25 cellular contexts compared by ENCODE assay signal in the genomic region with DNA sequence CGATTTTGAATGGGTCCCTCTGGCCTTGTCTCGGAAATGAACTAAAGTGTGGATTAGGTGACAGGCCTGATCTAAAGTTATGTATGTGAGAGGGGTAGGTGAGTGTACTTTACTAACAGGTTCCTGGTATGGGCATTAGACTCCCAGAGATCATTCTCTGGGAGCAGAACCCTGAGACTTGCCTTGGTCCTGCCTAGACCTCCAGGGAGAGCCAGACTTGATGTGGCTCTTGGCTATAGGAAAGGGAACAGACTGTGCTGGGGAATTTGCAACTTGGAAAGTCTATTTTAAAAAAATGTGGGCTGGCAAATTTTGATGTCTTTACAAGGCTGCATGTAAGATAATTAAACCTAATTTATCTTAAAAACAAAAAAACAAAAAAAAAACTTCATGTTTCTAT.
"Had no signal": no experiment of that assay in that cellular context is flagged by ENCODE, and none has a peak within 500 bp of the region (broad histone marks: within the 10 kb centered on the region; RNA-seq: fewer than 3 reads in every experiment).

No MANE protein-coding gene starts in this region.

- H3K4me3 Mint-ChIP-seq: mesothelial cell of epicardium; naive B cell; natural killer cell; nephron progenitor cell; stimulated activated effector memory CD8-positive, alpha-beta T cell treated with anti-CD3 and anti-CD28 coated beads, Interleukin-12 subunit alpha, Interleukin-12 subunit beta, amount 100 ng/mL, for 72 hours; stimulated activated naive CD8-positive, alpha-beta T cell treated with anti-CD3 and anti-CD28 coated beads, Interleukin-15, Interleukin-2, amounts not matched to agents 100 ng/mL and 50 ng/mL, for 24 hours had no signal

- H3K4me3 ChIP-seq: heart right ventricle, hepatocyte, left ventricle myocardium inferior, lung, pancreas, prostate gland, sigmoid colon, spleen, suprapubic skin, transverse colon, upper lobe of left lung had no signal

- H3K27me3 ChIP-seq: heart right ventricle, hepatocyte, pancreas, sigmoid colon, spleen, suprapubic skin, transverse colon, upper lobe of left lung had no signal

- H3K9me3 ChIP-seq: heart right ventricle, left ventricle myocardium inferior, pancreas, prostate gland, sigmoid colon, spleen, suprapubic skin, transverse colon, upper lobe of left lung had no signal

- H3K4me2 ChIP-seq: hepatocyte had no signal

- H3K27ac ChIP-seq: heart right ventricle, hepatocyte, left ventricle myocardium inferior, pancreas, prostate gland, sigmoid colon, spleen, suprapubic skin, transverse colon, upper lobe of left lung had no signal

- ATAC-seq: heart right ventricle; natural killer cell; pancreas; right cardiac atrium; stimulated activated effector memory CD8-positive, alpha-beta T cell treated with anti-CD3 and anti-CD28 coated beads, Interleukin-12 subunit alpha, Interleukin-12 subunit beta, amount 100 ng/mL, for 72 hours had no signal

- H2AFZ ChIP-seq: hepatocyte had no signal

- H3K36me3 Mint-ChIP-seq: mesothelial cell of epicardium; naive B cell; natural killer cell; stimulated activated effector memory CD8-positive, alpha-beta T cell treated with anti-CD3 and anti-CD28 coated beads, Interleukin-12 subunit alpha, Interleukin-12 subunit beta, amount 100 ng/mL, for 72 hours had no signal

- H3K9me3 Mint-ChIP-seq: mesothelial cell of epicardium; naive B cell; natural killer cell; nephron progenitor cell; stimulated activated effector memory CD8-positive, alpha-beta T cell treated with anti-CD3 and anti-CD28 coated beads, Interleukin-12 subunit alpha, Interleukin-12 subunit beta, amount 100 ng/mL, for 72 hours; stimulated activated naive CD8-positive, alpha-beta T cell treated with anti-CD3 and anti-CD28 coated beads, Interleukin-15, Interleukin-2, amounts not matched to agents 100 ng/mL and 50 ng/mL, for 24 hours had no signal

- H3K27me3 Mint-ChIP-seq: naive B cell had no signal

- H3K4me1 Mint-ChIP-seq: naive B cell; natural killer cell; nephron progenitor cell; stimulated activated effector memory CD8-positive, alpha-beta T cell treated with anti-CD3 and anti-CD28 coated beads, Interleukin-12 subunit alpha, Interleukin-12 subunit beta, amount 100 ng/mL, for 72 hours had no signal

- H3K36me3 ChIP-seq: heart right ventricle, left ventricle myocardium inferior, pancreas, prostate gland, sigmoid colon, spleen, suprapubic skin, transverse colon, upper lobe of left lung had no signal

- H3K4me1 ChIP-seq: heart right ventricle, prostate gland, sigmoid colon, spleen, suprapubic skin, transverse colon, upper lobe of left lung had no signal

- H3K79me2 ChIP-seq: hepatocyte had no signal

- DNase-seq: heart right ventricle; islet precursor cell; left ventricle myocardium inferior; mesendoderm; naive B cell; natural killer cell; nephron progenitor cell; pancreas; posterior cingulate gyrus; retina; right cardiac atrium; sigmoid colon; small intestine; spleen; stimulated activated CD4-positive, alpha-beta T cell treated with anti-CD3 and anti-CD28 coated beads, Interleukin-4, amount 100 ng/mL, for 24 hours; stimulated activated naive CD4-positive, alpha-beta T cell; transverse colon; upper lobe of left lung had no signal

- H3K27ac Mint-ChIP-seq: mesothelial cell of epicardium; naive B cell; natural killer cell; nephron progenitor cell; stimulated activated effector memory CD8-positive, alpha-beta T cell treated with anti-CD3 and anti-CD28 coated beads, Interleukin-12 subunit alpha, Interleukin-12 subunit beta, amount 100 ng/mL, for 72 hours; stimulated activated naive CD8-positive, alpha-beta T cell treated with anti-CD3 and anti-CD28 coated beads, Interleukin-15, Interleukin-2, amounts not matched to agents 100 ng/mL and 50 ng/mL, for 24 hours had no signal
